ENCODE assay signal across 8 cellular contexts in the genomic region with DNA sequence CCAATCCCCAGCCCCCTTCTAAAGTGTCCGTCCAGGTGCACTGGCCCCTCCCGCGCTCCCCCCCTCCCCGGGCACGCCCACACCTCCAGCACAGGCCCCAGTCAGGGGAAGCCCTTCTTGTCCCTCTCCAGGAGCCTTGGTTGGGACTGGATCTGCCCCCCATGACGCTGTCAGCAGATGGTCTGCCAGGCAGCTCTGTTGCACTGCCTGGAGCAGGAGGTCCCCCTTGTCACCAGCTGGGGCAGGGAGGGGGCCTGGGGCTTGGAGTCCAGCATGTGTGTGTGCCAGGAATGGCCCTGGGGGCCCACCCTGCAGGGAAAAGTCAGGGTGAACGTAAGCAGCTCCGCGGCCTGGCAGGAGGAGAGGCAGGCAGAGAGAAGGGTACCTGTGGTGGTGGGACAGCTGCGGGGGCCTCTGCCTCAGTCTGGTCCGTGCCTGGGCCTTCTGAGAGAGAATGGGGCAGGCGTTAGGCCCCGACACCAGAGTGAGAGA. TPM values are rescaled to one million over a fixed set of nuclear protein-coding genes. Genes with fewer than 3 reads are reported as not detected.
A peak's percentile ranks its signal among the peaks of the same experiment; 100 is the strongest.
DNase-seq lines count a peak whose midpoint lies in the region; ATAC-seq and TF ChIP-seq lines count a peak whose summit lies in the region.

No MANE protein-coding gene starts in this region.

- no peak overlapping the region for H3K4me3 ChIP-seq in Caco-2 (ENCODE audit: low read depth, low read length)
- peak overlapping the region; percentile 59 for H3K4me3 ChIP-seq in LNCaP clone FGC (ENCODE audit: low read depth, low read length)
- no peak overlapping the region for H3K4me3 ChIP-seq in osteoblast (ENCODE audit: insufficient read depth, low read length)

- peaks cover 32% of the 10 kb centered on the region for H4K20me1 ChIP-seq in osteoblast (ENCODE audit: insufficient read depth, low read length)

- no peak overlapping the region for H3K4me2 ChIP-seq in osteoblast (ENCODE audit: insufficient read depth, low read length)

- POLR2A ChIA-PET in Caco-2 (lab: Charles Lee): interaction anchor here (0.8 to 1.6 kb wide), 2 partner anchors 59 to 133 kb away, joined by 3 to 5 read pairs; partner anchors contain the start of gene TALDO1

- H3K9me3 ChIP-seq in Caco-2 (no peaks in the 10 kb centered on the region), osteoblast (ENCODE audit: low read depth, low read length) (no peaks in the 10 kb centered on the region)

- peaks cover 92% of the 10 kb centered on the region for H3K36me3 Mint-ChIP-seq in Caco-2 (ENCODE audit: insufficient read depth, unreplicated experiment)
- peaks cover 29% of the 10 kb centered on the region for H3K36me3 Mint-ChIP-seq in central memory CD8-positive, alpha-beta T cell (ENCODE audit: insufficient read depth)

- BruUV-seq in Caco-2 (replicated peaks; lab: Mats Ljungman, UMichigan): no TSS peak

- DNase-seq in Caco-2: no peak
- no peak for DNase-seq in LNCaP clone FGC (ENCODE audit: low read depth)
- no peak for DNase-seq in central memory CD8-positive, alpha-beta T cell (ENCODE audit: low spot score in 2 of 2)
- peak; percentile 87 for DNase-seq in osteoblast (ENCODE audit: insufficient read length, low spot score, missing footprints)
- DNase-seq in medulla oblongata (ENCODE audit: extremely low spot score): no peak
- DNase-seq in NCI-H446 treated with DMSO at 0.1 percent for 48 hours (lab: John Stamatoyannopoulos, UW): no peak
- no peak for DNase-seq in NCI-H146 (lab: John Stamatoyannopoulos, UW)
- DNase-seq in activated effector memory CD4-positive, alpha-beta T cell treated with Interleukin-2 at 50 U/mL for 16 hours: no peak

- H3K27me3 ChIP-seq in Caco-2 (replicated peaks; ENCODE audit: control insufficient read depth, insufficient read depth, low read length) (no peaks in the 10 kb centered on the region), osteoblast (ENCODE audit: insufficient read depth, low read length) (no peaks in the 10 kb centered on the region)

- intact Hi-C loops in Caco-2 (cut with micrococcal nuclease; ENCODE audit: unreplicated experiment): loop anchor here (5.0 kb wide), 1 partner anchor 37 kb away; the partner anchor contains the start of gene PHRF1

- peak overlapping the region; percentile 33 for H3K27ac ChIP-seq in osteoblast (ENCODE audit: low read depth, low read length)

- peak overlapping the region; percentile 81 for H3K27ac Mint-ChIP-seq in Caco-2 (ENCODE audit: unreplicated experiment)
- H3K27ac Mint-ChIP-seq in central memory CD8-positive, alpha-beta T cell (ENCODE audit: low read depth): peak overlapping the region; percentile 82

- peaks cover 5% of the 10 kb centered on the region for H3K4me1 Mint-ChIP-seq in Caco-2 (ENCODE audit: low read depth, unreplicated experiment)
- H3K4me1 Mint-ChIP-seq in central memory CD8-positive, alpha-beta T cell: peaks cover 22% of the 10 kb centered on the region

- H3K36me3 ChIP-seq in Caco-2 (ENCODE audit: control insufficient read depth, insufficient read depth, low read length) (peaks cover 9% of the 10 kb centered on the region), osteoblast (ENCODE audit: insufficient read depth, low read length) (peaks cover 37% of the 10 kb centered on the region)

- no peaks in the 10 kb centered on the region for H3K9me3 Mint-ChIP-seq in Caco-2 (ENCODE audit: unreplicated experiment)
- no peaks in the 10 kb centered on the region for H3K9me3 Mint-ChIP-seq in central memory CD8-positive, alpha-beta T cell

- H3K4me3 Mint-ChIP-seq in Caco-2 (ENCODE audit: unreplicated experiment): peak overlapping the region; percentile 81
- peak overlapping the region; percentile 85 for H3K4me3 Mint-ChIP-seq in central memory CD8-positive, alpha-beta T cell

- no peak for ATAC-seq in central memory CD8-positive, alpha-beta T cell (replicated peaks; ENCODE audit: extremely low read depth, poor library complexity, severe bottlenecking)

- H3K4me1 ChIP-seq in Caco-2 (peaks cover 27% of the 10 kb centered on the region), osteoblast (ENCODE audit: insufficient read depth, low read length) (peaks cover 10% of the 10 kb centered on the region)

- H3K27me3 Mint-ChIP-seq in Caco-2 (ENCODE audit: insufficient read depth, unreplicated experiment): no peaks in the 10 kb centered on the region
- no peaks in the 10 kb centered on the region for H3K27me3 Mint-ChIP-seq in central memory CD8-positive, alpha-beta T cell

- TF ChIP-seq CTCF in Caco-2 (IDR thresholded peaks at IDR 0.05; ENCODE audit: insufficient read depth in 1 of 2, low read depth in 1 of 2, low read length in 1 of 2, severe bottlenecking in 1 of 2, unreplicated experiment in 1 of 2) (no peak), LNCaP clone FGC (IDR thresholded peaks at IDR 0.05; ENCODE audit: control insufficient read depth, extremely low read depth, insufficient read depth) (no peak), osteoblast (IDR thresholded peaks at IDR 0.05; ENCODE audit: extremely low read depth, low read depth, low read length) (no peak)

- CTCF ChIA-PET in Caco-2 (lab: Charles Lee): interaction anchor here (0.6 kb wide), 1 partner anchor 231 kb away, joined by 3 read pairs; no protein-coding TSS in a partner anchor

- H3K79me2 ChIP-seq in osteoblast (ENCODE audit: insufficient read depth, low read length): no peaks in the 10 kb centered on the region

- H2AFZ ChIP-seq in osteoblast (ENCODE audit: low read length): no peak overlapping the region

RNA-seq across cellular contexts. Expression of gene IRF7, which starts 1.6 kb away (rescaled TPM):
- 27.2 and 31.2 TPM in 2 replicates for total RNA-seq in Caco-2 (2022)
- 11.5 and 21.4 TPM in 2 replicates for total RNA-seq in osteoblast

RNA-seq across cellular contexts. Expression of gene CDHR5, which starts 10.6 kb away (rescaled TPM):
- 30.2 and 42.0 TPM in 2 replicates for total RNA-seq in Caco-2 (2022)
- not detected in 2 replicates for total RNA-seq in osteoblast

RNA-seq across cellular contexts. Expression of gene SCT, which starts 12.8 kb away (rescaled TPM):
- total RNA-seq in Caco-2 (2022) (not detected in 2 replicates), osteoblast (not detected in 2 replicates)

RNA-seq across cellular contexts. Expression of gene DRD4, which starts 22.9 kb away (rescaled TPM):
- total RNA-seq in Caco-2 (2022) (1.0 and 1.1 TPM in 2 replicates), osteoblast (under 0.01 TPM in 1 of 2 replicates, not detected in the other)

RNA-seq across cellular contexts. Expression of gene PHRF1, which starts 37.9 kb away (rescaled TPM):
- total RNA-seq in Caco-2 (2022): 43.9 and 46.8 TPM in 2 replicates
- total RNA-seq in osteoblast: 23.9 and 27.5 TPM in 2 replicates

Comparison
In these comparisons a context has a peak if more than half of its experiments do, and no peak if none do; other contexts are left out.
1. RNA of gene CDHR5, which starts 10.6 kb away (total RNA-seq): 30.2 to 42.0 TPM in Caco-2; not detected in osteoblast; every median in the first group is over 10 times any median in the second.